In the genomic region with DNA sequence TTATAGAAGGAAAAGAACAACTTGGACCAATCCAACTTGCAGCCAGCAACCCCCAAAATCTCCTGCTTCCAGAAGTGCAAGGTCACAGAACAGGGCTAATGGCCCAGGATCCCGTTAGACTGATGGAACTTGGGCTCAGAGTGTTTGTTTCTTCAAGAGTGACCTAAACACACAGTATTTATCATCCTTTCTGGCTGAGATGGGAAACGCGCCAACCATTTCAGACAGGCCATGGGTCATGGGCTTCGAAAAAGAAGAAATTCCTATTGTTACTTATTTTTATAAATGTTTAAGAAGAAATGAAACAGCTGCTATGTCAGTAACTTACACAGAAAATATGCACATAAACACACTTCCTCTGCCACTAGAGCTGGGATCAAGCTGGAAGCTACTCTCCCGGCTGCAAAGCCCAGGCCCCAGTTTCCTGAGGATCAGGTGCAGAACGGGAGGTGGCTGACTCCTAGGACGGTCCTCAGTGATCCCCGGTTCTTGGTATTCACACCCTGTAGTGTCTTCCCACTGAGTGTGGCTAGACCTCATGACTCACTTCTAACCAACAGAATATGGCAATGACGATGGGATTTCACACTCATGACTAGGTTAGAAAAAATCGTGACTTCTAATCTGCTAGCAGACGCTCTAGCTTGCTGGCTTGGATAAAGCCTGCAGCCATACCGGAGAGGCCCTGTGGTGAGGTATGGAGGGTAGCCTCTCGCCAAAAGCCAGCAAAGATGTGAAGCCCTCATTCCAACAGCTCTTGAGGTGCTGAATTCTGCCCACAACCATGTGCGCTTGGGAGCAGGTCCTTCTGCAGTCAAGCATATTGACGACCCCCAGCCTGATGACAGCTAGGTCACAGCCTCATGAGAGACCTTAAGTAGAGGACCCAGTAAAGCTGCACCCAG, we compare ENCODE assay signal across 11 cellular contexts.
DNase-seq lines count a peak whose midpoint lies in the region; ATAC-seq and TF ChIP-seq lines count a peak whose summit lies in the region.
"Had no signal": no experiment of that assay in that cellular context is flagged by ENCODE, and none has a peak within 500 bp of the region (broad histone marks: within the 10 kb centered on the region; RNA-seq: fewer than 3 reads in every experiment).

No MANE protein-coding gene starts in this region.

- H3K4me1 Mint-ChIP-seq in HFFc6 (ENCODE audit: low read depth) = peaks cover 10% of the 10 kb centered on the region
- H3K4me1 Mint-ChIP-seq in activated T-helper 17 cell treated with anti-CD3 and anti-CD28 coated beads, Interleukin-2, amount 50 U/mL, for 72 hours = peaks cover 16% of the 10 kb centered on the region
- H3K4me1 Mint-ChIP-seq in effector memory CD8-positive, alpha-beta T cell (ENCODE audit: low read depth in 2 of 2) = peaks cover 7 to 8% of the 10 kb centered on the region in 2 donors

- no peaks in the 10 kb centered on the region for H3K9me3 Mint-ChIP-seq in HFFc6
- H3K9me3 Mint-ChIP-seq in activated T-helper 17 cell treated with anti-CD3 and anti-CD28 coated beads, Interleukin-2, amount 50 U/mL, for 72 hours = no peaks in the 10 kb centered on the region
- H3K9me3 Mint-ChIP-seq in effector memory CD8-positive, alpha-beta T cell = no peaks in the 10 kb centered on the region

- DNase-seq in HFFc6 (peak; percentile 77), glomerular visceral epithelial cell (ENCODE audit: extremely low spot score) (peak; percentile 8), smooth muscle cell of the brain vasculature (ENCODE audit: low read depth, low spot score) (peak; percentile 81), NCI-H446 treated with DMSO at 0.1 percent for 48 hours (lab: John Stamatoyannopoulos, UW) (no peak), NCI-H1417 treated with DMSO at 0.1 percent for 48 hours (lab: John Stamatoyannopoulos, UW) (no peak), HT-29 (ENCODE audit: low spot score) (no peak)
- DNase-seq in effector memory CD8-positive, alpha-beta T cell = no peak
- DNase-seq: DMS79 treated with DMSO at 0.1 percent for 48 hours, NCI-H2227 treated with DMSO at 0.1 percent for 48 hours, small intestine had no signal

- TF ChIP-seq CTCF in HFFc6 (IDR thresholded peaks at IDR 0.05) = no peak

- H3K27me3 Mint-ChIP-seq in HFFc6 (ENCODE audit: insufficient read depth) = peaks cover 6% of the 10 kb centered on the region
- H3K27me3 Mint-ChIP-seq in activated T-helper 17 cell treated with anti-CD3 and anti-CD28 coated beads, Interleukin-2, amount 50 U/mL, for 72 hours = peaks cover 3% of the 10 kb centered on the region
- H3K27me3 Mint-ChIP-seq in effector memory CD8-positive, alpha-beta T cell = peaks cover 28 to 40% of the 10 kb centered on the region in 2 donors

- H3K27ac Mint-ChIP-seq in HFFc6 = no peak overlapping the region
- no peak overlapping the region for H3K27ac Mint-ChIP-seq in activated T-helper 17 cell treated with anti-CD3 and anti-CD28 coated beads, Interleukin-2, amount 50 U/mL, for 72 hours
- H3K27ac Mint-ChIP-seq in effector memory CD8-positive, alpha-beta T cell = no peak overlapping the region

- H3K4me3 Mint-ChIP-seq in HFFc6 = no peak overlapping the region
- H3K4me3 Mint-ChIP-seq in activated T-helper 17 cell treated with anti-CD3 and anti-CD28 coated beads, Interleukin-2, amount 50 U/mL, for 72 hours = no peak overlapping the region
- no peak overlapping the region for H3K4me3 Mint-ChIP-seq in effector memory CD8-positive, alpha-beta T cell

- ATAC-seq in activated T-helper 17 cell treated with anti-CD3 and anti-CD28 coated beads, Interleukin-2, amount 50 U/mL, for 72 hours (replicated peaks) = peak; percentile 55
- no peak for ATAC-seq in effector memory CD8-positive, alpha-beta T cell (replicated peaks)

- no peaks in the 10 kb centered on the region for H3K36me3 Mint-ChIP-seq in HFFc6 (ENCODE audit: low read depth)
- H3K36me3 Mint-ChIP-seq in activated T-helper 17 cell treated with anti-CD3 and anti-CD28 coated beads, Interleukin-2, amount 50 U/mL, for 72 hours (ENCODE audit: low read depth) = no peaks in the 10 kb centered on the region
- H3K36me3 Mint-ChIP-seq in effector memory CD8-positive, alpha-beta T cell (ENCODE audit: insufficient read depth) = no peaks in the 10 kb centered on the region

Comparison
In these comparisons a context has a peak if more than half of its experiments do, and no peak if none do; other contexts are left out.
1. DNase-seq: peak in HFFc6 (single experiment), glomerular visceral epithelial cell (single experiment) and smooth muscle cell of the brain vasculature (single experiment); none in NCI-H446 treated with DMSO at 0.1 percent for 48 hours (single experiment), NCI-H1417 treated with DMSO at 0.1 percent for 48 hours (single experiment), effector memory CD8-positive, alpha-beta T cell (0 of 3) and HT-29 (single experiment).